ENCODE assay signal across 13 cellular contexts in the genomic region with DNA sequence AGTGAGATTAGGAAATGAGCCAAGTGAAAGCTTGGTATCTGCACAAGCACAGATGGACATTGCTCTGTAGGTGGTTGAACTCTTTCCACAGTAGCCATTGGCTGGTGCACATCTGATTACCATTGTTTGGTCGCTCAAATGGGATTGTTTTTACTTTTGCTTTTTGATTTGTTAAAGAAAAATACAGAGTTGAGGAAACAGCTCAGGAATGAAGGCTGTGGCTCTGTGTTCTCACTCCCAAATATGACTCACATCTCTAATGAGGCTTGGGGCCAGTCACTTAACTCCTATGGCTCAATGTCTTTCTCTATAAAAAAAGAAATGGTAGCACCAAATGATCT.
DNase-seq lines count a peak whose midpoint lies in the region; ATAC-seq, FAIRE-seq and TF ChIP-seq lines count a peak whose summit lies in the region.
"Had no signal": no experiment of that assay in that cellular context is flagged by ENCODE, and none has a peak within 500 bp of the region (broad histone marks: within the 10 kb centered on the region; RNA-seq: fewer than 3 reads in every experiment).

No MANE protein-coding gene starts in this region.

- H3K4me3 ChIP-seq in cardiac fibroblast (replicated peaks in 1 of 2; ENCODE audit: low read depth in 2 of 2, low read length in 2 of 2) (no peak overlapping the region), skeletal muscle tissue (ENCODE audit: low read length in 3 of 3) (peak overlapping the region; percentile 1 to 23 (median 19))

- DNase-seq in H54 (ENCODE audit: insufficient read length, low spot score) (peak; percentile 1), cardiac fibroblast (ENCODE audit: low read depth in 2 of 2) (peak; percentile 65 to 66), iris pigment epithelial cell (ENCODE audit: low read depth) (peak; percentile 63)
- DNase-seq: activated B cell treated with CpG ODN at 0.5 μM for 24 hours, GF-D8, mesendoderm had no signal

- H3K36me3 ChIP-seq in skeletal muscle tissue (ENCODE audit: control insufficient read depth in 3 of 3, insufficient read depth in 3 of 3, low read length in 3 of 3): no peaks in the 10 kb centered on the region
- H3K36me3 ChIP-seq: ascending aorta had no signal

- no peak overlapping the region for H3K9ac ChIP-seq in skeletal muscle tissue (ENCODE audit: low read depth in 1 of 3, low read length in 3 of 3)
- H3K9ac ChIP-seq: KMS-11 had no signal

- ATAC-seq in HG03354 (IDR thresholded peaks at IDR 0.05; ENCODE audit: poor library complexity, severe bottlenecking, unreplicated experiment): no peak
- ATAC-seq in GM21723 (IDR thresholded peaks at IDR 0.05; ENCODE audit: unreplicated experiment): no peak
- no peak for ATAC-seq in HG03135 (IDR thresholded peaks at IDR 0.05; ENCODE audit: unreplicated experiment)
- no peak for ATAC-seq in GM19035 (IDR thresholded peaks at IDR 0.05; ENCODE audit: unreplicated experiment)

- no peak for FAIRE-seq in H54 (lab: Jason Lieb, UNC)

- peaks cover 0 to 2% (median 0%) of the 10 kb centered on the region in 3 donors for H3K4me1 ChIP-seq in skeletal muscle tissue (ENCODE audit: control insufficient read depth in 3 of 3, insufficient read depth in 3 of 3, low read length in 3 of 3)

- H3K27ac ChIP-seq in skeletal muscle tissue (ENCODE audit: low read depth, low read length): no peak overlapping the region
- H3K27ac ChIP-seq: ascending aorta, KMS-11 had no signal

- no peak for TF ChIP-seq POLR2A in H54 (IDR thresholded peaks at IDR 0.05; ENCODE audit: low read depth, low read length)

- no peaks in the 10 kb centered on the region for H3K9me3 ChIP-seq in skeletal muscle tissue (ENCODE audit: control insufficient read depth in 3 of 3, low read length in 3 of 3)
- H3K9me3 ChIP-seq: ascending aorta had no signal

- no peak for TF ChIP-seq CTCF in cardiac fibroblast (IDR thresholded peaks at IDR 0.05; ENCODE audit: low read depth, low read length)

- no peaks in the 10 kb centered on the region for H3K27me3 ChIP-seq in skeletal muscle tissue (ENCODE audit: control insufficient read depth in 3 of 3, insufficient read depth in 3 of 3, low read length in 3 of 3)
- H3K27me3 ChIP-seq: ascending aorta had no signal

Comparison
In these comparisons a context has a peak if more than half of its experiments do, and no peak if none do; other contexts are left out.
1. DNase-seq: peak in every context shown above with its lines; median percentile 66 in cardiac fibroblast; 63 in iris pigment epithelial cell; 1 in H54.
2. H3K4me3 ChIP-seq: peak in skeletal muscle tissue (3 of 3); none in cardiac fibroblast (0 of 2).